In the genomic region with DNA sequence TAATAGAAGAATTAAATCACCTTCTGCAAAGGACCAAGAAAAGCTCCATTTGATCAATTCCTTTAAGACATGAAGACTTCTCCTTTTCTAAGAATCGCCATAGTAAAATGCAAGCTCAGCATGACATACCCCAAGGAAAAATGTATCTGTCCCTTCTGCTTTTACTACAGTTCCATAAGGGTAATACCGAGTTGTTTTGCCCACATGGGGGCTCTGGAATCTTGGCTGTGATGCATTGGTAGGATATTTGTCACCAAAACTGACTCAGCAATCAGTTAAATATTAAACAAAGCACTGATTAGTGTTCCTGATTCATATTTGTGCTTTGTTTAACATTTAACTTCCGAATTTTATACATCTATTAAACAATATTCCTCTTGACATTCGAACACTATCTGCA, we compare ENCODE assay signal across 17 cellular contexts. TPM values are rescaled to one million over a fixed set of nuclear protein-coding genes. Genes with fewer than 3 reads are reported as not detected.
DNase-seq lines count a peak whose midpoint lies in the region; ATAC-seq and TF ChIP-seq lines count a peak whose summit lies in the region.
"Had no signal": no experiment of that assay in that cellular context is flagged by ENCODE, and none has a peak within 500 bp of the region (broad histone marks: within the 10 kb centered on the region; RNA-seq: fewer than 3 reads in every experiment).

No MANE protein-coding gene starts in this region.

- no peak overlapping the region for H3K27ac ChIP-seq in ovary
- H3K27ac ChIP-seq: skin epidermis had no signal

- H3K36me3 Mint-ChIP-seq in neural crest cell (ENCODE audit: low read depth) = no peaks in the 10 kb centered on the region
- H3K36me3 Mint-ChIP-seq: immature natural killer cell had no signal

- TF ChIP-seq CTCF in neural crest cell (conservative IDR thresholded peaks at IDR 0.05) (peak; percentile 22), lower leg skin (IDR thresholded peaks at IDR 0.05) (no peak), ovary (IDR thresholded peaks at IDR 0.05) (no peak)

- intact Hi-C loops in lower leg skin (cut with DNase I; ENCODE audit: low total_unique reads) = no loop called here
- intact Hi-C loops in ovary (cut with DNase I) = no loop called here

- H3K36me3 ChIP-seq in ovary = no peaks in the 10 kb centered on the region

- no peaks in the 10 kb centered on the region for H3K9me3 Mint-ChIP-seq in neural crest cell

- no peak overlapping the region for H3K27ac Mint-ChIP-seq in neural crest cell (ENCODE audit: unreplicated experiment)
- H3K27ac Mint-ChIP-seq: immature natural killer cell had no signal

- H3K27me3 ChIP-seq in ovary = no peaks in the 10 kb centered on the region

- no peaks in the 10 kb centered on the region for H3K4me1 ChIP-seq in ovary (ENCODE audit: insufficient read depth)

- H3K4me3 Mint-ChIP-seq in neural crest cell = no peak overlapping the region
- H3K4me3 Mint-ChIP-seq: immature natural killer cell had no signal

- peaks cover 29% of the 10 kb centered on the region for H3K4me1 Mint-ChIP-seq in neural crest cell
- H3K4me1 Mint-ChIP-seq: immature natural killer cell had no signal

- no peak for ATAC-seq in GM18870 (IDR thresholded peaks at IDR 0.05; ENCODE audit: unreplicated experiment)

- H3K4me3 ChIP-seq in lower leg skin (ENCODE audit: low read depth, poor library complexity, severe bottlenecking) (no peak overlapping the region), ovary (no peak overlapping the region)
- H3K4me3 ChIP-seq: skin epidermis had no signal

- H3K27me3 Mint-ChIP-seq in neural crest cell (ENCODE audit: low read depth) = peaks cover 18% of the 10 kb centered on the region

- WGBS in lower leg skin, 2 donors = 62 to 63% methylated on average over 4 of the region's 4 CpGs
- 57 to 74% (median 64%) methylated on average over 4 of the region's 4 CpGs for WGBS in ovary, 3 donors

- H3K9me3 ChIP-seq in ovary = no peaks in the 10 kb centered on the region

- TF ChIP-seq POLR2A in lower leg skin (IDR thresholded peaks at IDR 0.05) = no peak
- no peak for TF ChIP-seq POLR2A in ovary (IDR thresholded peaks at IDR 0.05)

- DNase-seq in ELR (ENCODE audit: low read depth) = peak; percentile 55
- peak; percentile 17 for DNase-seq in NCI-H69 (lab: John Stamatoyannopoulos, UW)
- DNase-seq in dermis blood vessel endothelial cell = peak; percentile 82
- no peak for DNase-seq in neural crest cell (ENCODE audit: low read depth, low spot score)
- no peak for DNase-seq in lower leg skin (ENCODE audit: low spot score in 2 of 2)
- DNase-seq in ovary = no peak
- no peak for DNase-seq in NCI-H1417 treated with DMSO at 0.1 percent for 48 hours (lab: John Stamatoyannopoulos, UW)
- DNase-seq: activated CD4-positive, alpha-beta T cell treated with anti-CD3 and anti-CD28 coated beads for 4 hours; C1 segment of cervical spinal cord; cortex of kidney; GDM1; immature natural killer cell; NCI-H2081; T-helper 1 cell had no signal

- no peak for TF ChIP-seq EP300 in ovary (IDR thresholded peaks at IDR 0.05)

RNA-seq across cellular contexts. Expression of a gene that starts 24.3 kb away (rescaled TPM):
- total RNA-seq in dermis blood vessel endothelial cell (20.8 and 24.1 TPM in 2 replicates), neural crest cell (0.57 and 0.96 TPM in 2 replicates), lower leg skin (not detected), ovary (1 to 10 TPM in 1 of 7 donors, under 1 TPM in 6; 0.20 to 1.7 (median 0.58) TPM)
- 1 to 10 TPM in 1 of 2 donors, under 1 TPM in 1; 0.69 to 2.2 TPM for polyA plus RNA-seq in ovary
- total RNA-seq: myocyte had no signal
- polyA plus RNA-seq: immature natural killer cell had no signal

Comparison
In these comparisons a context has a peak if more than half of its experiments do, and no peak if none do; other contexts are left out.
1. DNase-seq: peak in ELR (single experiment), NCI-H69 (single experiment) and dermis blood vessel endothelial cell (single experiment); none in neural crest cell (single experiment), lower leg skin (0 of 2), ovary (0 of 5) and NCI-H1417 treated with DMSO at 0.1 percent for 48 hours (single experiment).